Comparison of ENCODE assay signal across 8 cellular contexts in genomic region chr10:22228943-22229755, GRCh38. TPM values are rescaled to one million over a fixed set of nuclear protein-coding genes. Genes with fewer than 3 reads are reported as not detected.
DNase-seq lines count a peak whose midpoint lies in the region; ATAC-seq and TF ChIP-seq lines count a peak whose summit lies in the region.

No MANE protein-coding gene starts in this region.

- TF ChIP-seq CTCF in fibroblast of the aortic adventitia (IDR thresholded peaks at IDR 0.05; ENCODE audit: insufficient read depth, low read length) (no peak), nephron (IDR thresholded peaks at IDR 0.05; ENCODE audit: unreplicated experiment in 3 of 3) (no peak)

- H3K36me3 Mint-ChIP-seq in nephron (ENCODE audit: low read depth): no peaks in the 10 kb centered on the region

- H3K27ac Mint-ChIP-seq in nephron: peak overlapping the region; percentile 76 to 100 (median 85)

- H3K4me3 ChIP-seq in fibroblast of the aortic adventitia (ENCODE audit: low read depth, low read length): peak overlapping the region; percentile 73

- H3K4me3 Mint-ChIP-seq in nephron: peak overlapping the region; percentile 91 to 96 (median 93)

- H3K9me3 Mint-ChIP-seq in nephron: no peaks in the 10 kb centered on the region

- DNase-seq in DMS53 treated with DMSO at 0.1 percent for 48 hours (lab: John Stamatoyannopoulos, UW; ENCODE audit: unreplicated experiment): peak; percentile 91
- peak; percentile 89 for DNase-seq in RPMI7951 (ENCODE audit: low read depth)
- DNase-seq in activated T-helper 9 cell treated with anti-CD3 and anti-CD28 coated beads, Interleukin-2, amount 50 U/mL, for 16 hours (ENCODE audit: low read depth): peak; percentile 77
- peak; percentile 96 for DNase-seq in fibroblast of the aortic adventitia (ENCODE audit: low read depth)
- DNase-seq in stimulated activated naive CD4-positive, alpha-beta T cell treated with Interleukin-2 at 50 U/mL for 16 hours (lab: John Stamatoyannopoulos, UW): peak; percentile 74

- H3K9me3 ChIP-seq in KOPT-K1 (ENCODE audit: insufficient read depth, low read length, poor library complexity, severe bottlenecking): no peaks in the 10 kb centered on the region

- peaks cover 4% of the 10 kb centered on the region for H3K27me3 Mint-ChIP-seq in nephron (ENCODE audit: low read depth)

- H3K27ac ChIP-seq in KOPT-K1 (ENCODE audit: low read depth, low read length, poor library complexity, severe bottlenecking): peak overlapping the region; percentile 79

- no peaks in the 10 kb centered on the region for H3K36me3 ChIP-seq in KOPT-K1 (ENCODE audit: insufficient read depth, low read length)

- peaks cover 4% of the 10 kb centered on the region for H3K4me1 Mint-ChIP-seq in nephron

- ATAC-seq in GM21786 (IDR thresholded peaks at IDR 0.05; ENCODE audit: unreplicated experiment): peak; percentile 76

RNA-seq across cellular contexts. Expression of gene EBLN1, which starts 11.3 kb away (rescaled TPM):
- total RNA-seq in RPMI7951 (2014; rRNA removed; shearing (Covaris generic)): not detected in 2 replicates
- not detected in 2 replicates for total RNA-seq in fibroblast of the aortic adventitia (ENCODE audit: low replicate concordance)

Comparison
In these comparisons a context has a peak if more than half of its experiments do, and no peak if none do; other contexts are left out.
1. Peak in every context shown above with its lines: DNase-seq, ATAC-seq, H3K4me3 ChIP-seq and H3K27ac ChIP-seq.